In genomic region chr7:130996841-130997231, GRCh38 we compare ENCODE assay signal across 8 cellular contexts.
A peak's percentile ranks its signal among the peaks of the same experiment; 100 is the strongest.
DNase-seq lines count a peak whose midpoint lies in the region; ATAC-seq and TF ChIP-seq lines count a peak whose summit lies in the region.

No MANE protein-coding gene starts in this region.

- peak overlapping the region; percentile 70 for H2BK120ac ChIP-seq in IMR-90 (ENCODE audit: low read depth, low read length)

- peaks cover 50 to 62% of the 10 kb centered on the region in 2 donors for H3K4me1 Mint-ChIP-seq in effector memory CD8-positive, alpha-beta T cell (ENCODE audit: low read depth in 2 of 2)

- H3K4ac ChIP-seq in IMR-90 (ENCODE audit: low read depth, low read length) = peak overlapping the region; percentile 59

- H3K4me3 ChIP-seq in IMR-90 (ENCODE audit: insufficient read depth, low read depth, low read length) = no peak overlapping the region
- H3K4me3 ChIP-seq in SK-N-SH (ENCODE audit: low read depth in 2 of 2, low read length in 1 of 2) = no peak overlapping the region
- no peak overlapping the region for H3K4me3 ChIP-seq in osteoblast (ENCODE audit: insufficient read depth, low read length)

- WGBS in IMR-90 (ENCODE audit: extremely low coverage in 2 of 2, insufficient read length in 1 of 2), 2 experiments = no CpG with 5 or more reads among the region's 6 CpGs
- 66% methylated on average over 6 of the region's 6 CpGs for WGBS in SK-N-SH (ENCODE audit: low lambda C conversion rate)

- H3K4me3 Mint-ChIP-seq in effector memory CD8-positive, alpha-beta T cell = peak overlapping the region; percentile 56 to 71

- TF ChIP-seq RAD21 in IMR-90 (IDR thresholded peaks at IDR 0.05; ENCODE audit: low read length) (no peak), SK-N-SH (IDR thresholded peaks at IDR 0.05; ENCODE audit: low read length) (no peak)

- no peak for TF ChIP-seq EP300 in SK-N-SH (IDR thresholded peaks at IDR 0.05; ENCODE audit: borderline replicate concordance in 1 of 2, low read depth in 1 of 2, low read length in 1 of 2)

- H3K36me3 Mint-ChIP-seq in effector memory CD8-positive, alpha-beta T cell (ENCODE audit: insufficient read depth) = peaks cover 86% of the 10 kb centered on the region

- POLR2A ChIA-PET in IMR-90 (lab: Charles Lee; ENCODE audit: unreplicated experiment) = no interaction called here
- POLR2A ChIA-PET in SK-N-SH (lab: Yijun Ruan, JAX) = no interaction called here

- intact Hi-C loops in IMR-90 (cut with micrococcal nuclease) = no loop called here

- peaks cover 27 to 63% of the 10 kb centered on the region in 2 experiments for H3K79me1 ChIP-seq in IMR-90 (ENCODE audit: low read depth in 1 of 2, low read length in 2 of 2)

- H4K20me1 ChIP-seq in IMR-90 (ENCODE audit: insufficient read depth, low read length) (peaks cover 19% of the 10 kb centered on the region), SK-N-SH (ENCODE audit: insufficient read depth) (peaks cover 20% of the 10 kb centered on the region), osteoblast (ENCODE audit: insufficient read depth, low read length) (peaks cover 29% of the 10 kb centered on the region)

- no peaks in the 10 kb centered on the region for H3K27me3 Mint-ChIP-seq in effector memory CD8-positive, alpha-beta T cell

- H2BK20ac ChIP-seq in IMR-90 (ENCODE audit: low read depth, low read length) = peak overlapping the region; percentile 54

- dilution Hi-C loops in IMR-90 (cut with HindIII; ENCODE audit: low sequenced_read_pairs, unreplicated experiment) = no loop called here

- peak; percentile 61 for DNase-seq in IMR-90
- no peak for DNase-seq in SK-N-SH
- DNase-seq in effector memory CD8-positive, alpha-beta T cell = no peak
- no peak for DNase-seq in osteoblast (ENCODE audit: insufficient read length, low spot score, missing footprints)
- no peak for DNase-seq in occipital lobe (lab: John Stamatoyannopoulos, UW)
- no peak for DNase-seq in NCI-H524 treated with DMSO at 0.1 percent for 48 hours (lab: John Stamatoyannopoulos, UW)
- DNase-seq in NOMO-1 treated with DMSO at 0.1 percent for 48 hours (lab: John Stamatoyannopoulos, UW; ENCODE audit: unreplicated experiment) = no peak

- no peaks in the 10 kb centered on the region for H3K9me3 ChIP-seq in IMR-90 (ENCODE audit: control insufficient read depth, insufficient read depth, low read length)
- H3K9me3 ChIP-seq in SK-N-SH = no peaks in the 10 kb centered on the region
- H3K9me3 ChIP-seq in osteoblast (ENCODE audit: low read depth, low read length) = no peaks in the 10 kb centered on the region

- peaks cover 15% of the 10 kb centered on the region for H3K4me1 ChIP-seq in IMR-90 (ENCODE audit: control insufficient read depth, insufficient read depth, low read length)
- peaks cover 5 to 31% of the 10 kb centered on the region in 2 experiments; a peak in 3 of 4 replicates for H3K4me1 ChIP-seq in SK-N-SH (ENCODE audit: control insufficient read depth in 1 of 2, insufficient read depth in 2 of 2, low read depth in 1 of 2, low read length in 1 of 2)
- peaks cover 46% of the 10 kb centered on the region for H3K4me1 ChIP-seq in osteoblast (ENCODE audit: insufficient read depth, low read length)

- H3K79me2 ChIP-seq in SK-N-SH (ENCODE audit: insufficient read depth) (peaks cover 28% of the 10 kb centered on the region; the same call in 1 of the 2 replicates), osteoblast (ENCODE audit: insufficient read depth, low read length) (peaks cover 85% of the 10 kb centered on the region)

- peak overlapping the region; percentile 63 for H4K91ac ChIP-seq in IMR-90 (ENCODE audit: insufficient read depth, low read depth, low read length)

- ATAC-seq in IMR-90 (ENCODE audit: low read depth) (peak; percentile 75), HG03159 (IDR thresholded peaks at IDR 0.05; ENCODE audit: unreplicated experiment) (no peak)
- peak; percentile 61 for ATAC-seq in effector memory CD8-positive, alpha-beta T cell (replicated peaks)

- peak overlapping the region; percentile 42 for H3K14ac ChIP-seq in IMR-90 (replicated peaks; ENCODE audit: low read depth, low read length)

- H3K9me3 Mint-ChIP-seq in effector memory CD8-positive, alpha-beta T cell = no peaks in the 10 kb centered on the region

- no peak overlapping the region; the same call in 1 of the 2 replicates for H4K5ac ChIP-seq in IMR-90 (ENCODE audit: low read depth, low read length)

- TF ChIP-seq POLR2A in IMR-90 (IDR thresholded peaks at IDR 0.05; ENCODE audit: low read depth, low read length) = no peak

- H3K9me2 ChIP-seq in SK-N-SH = no peaks in the 10 kb centered on the region

- H4K8ac ChIP-seq in IMR-90 (ENCODE audit: low read depth in 2 of 2, low read length in 2 of 2) = peak overlapping the region; percentile 14 to 15; a peak in 1 of 4 replicates

- peaks cover 5% of the 10 kb centered on the region; the same call in 1 of the 2 replicates for H3K36me3 ChIP-seq in IMR-90 (ENCODE audit: control insufficient read depth, insufficient read depth, low read length)
- H3K36me3 ChIP-seq in SK-N-SH (replicated peaks in 1 of 2; ENCODE audit: control insufficient read depth in 1 of 2, insufficient read depth in 2 of 2, low read length in 1 of 2) = no peaks in the 10 kb centered on the region
- no peaks in the 10 kb centered on the region for H3K36me3 ChIP-seq in osteoblast (ENCODE audit: insufficient read depth, low read length)

- peak overlapping the region; percentile 26 for H3K18ac ChIP-seq in IMR-90 (ENCODE audit: low read depth, low read length)

- peaks cover 3% of the 10 kb centered on the region for H3F3A ChIP-seq in SK-N-SH (replicated peaks; ENCODE audit: insufficient read depth)

- H2BK15ac ChIP-seq in IMR-90 (ENCODE audit: low read depth, low read length) = peak overlapping the region; percentile 39; the same call in 1 of the 3 replicates

- CTCF ChIA-PET in IMR-90 (lab: Yijun Ruan, JAX) = interaction anchor here (2.2 kb wide), 1 partner anchor 15 kb away, joined by 9 read pairs; no protein-coding TSS in a partner anchor
- CTCF ChIA-PET in SK-N-SH (lab: Yijun Ruan, JAX) = interaction anchor here (1.2 to 11.6 kb wide), 4 partner anchors 15 to 100 kb away, joined by 4 to 105 read pairs (median 12); no protein-coding TSS in a partner anchor

- H3K56ac ChIP-seq in IMR-90 (ENCODE audit: extremely low read depth, insufficient read depth, low read length) = peak overlapping the region; percentile 47; the same call in 1 of the 2 replicates

- H2AK5ac ChIP-seq in IMR-90 (ENCODE audit: low read depth, low read length) = peak overlapping the region; percentile 89; the same call in 1 of the 2 replicates

- no peak overlapping the region for H2AK9ac ChIP-seq in IMR-90 (replicated peaks; ENCODE audit: low read depth, low read length, poor library complexity)

- H2BK5ac ChIP-seq in IMR-90 (ENCODE audit: low read depth, low read length, poor library complexity, severe bottlenecking) = peak overlapping the region; percentile 71

- peak overlapping the region; percentile 44; the same call in 1 of the 2 replicates for H3K23ac ChIP-seq in IMR-90 (ENCODE audit: low read depth, low read length)

- H3K9ac ChIP-seq in IMR-90 (ENCODE audit: low read depth, low read length) (peak overlapping the region; percentile 40; the same call in 1 of the 2 replicates), SK-N-SH (no peak overlapping the region)

- TF ChIP-seq CTCF in IMR-90 (conservative IDR thresholded peaks at IDR 0.05; ENCODE audit: low read depth, low read length) = no peak
- TF ChIP-seq CTCF in SK-N-SH (IDR thresholded peaks at IDR 0.05) = no peak
- no peak for TF ChIP-seq CTCF in osteoblast (IDR thresholded peaks at IDR 0.05; ENCODE audit: extremely low read depth, low read depth, low read length)

- H3K27me3 ChIP-seq in IMR-90 (ENCODE audit: control insufficient read depth, insufficient read depth, low read length) (no peaks in the 10 kb centered on the region), SK-N-SH (ENCODE audit: insufficient read depth) (no peaks in the 10 kb centered on the region), osteoblast (ENCODE audit: insufficient read depth, low read length) (no peaks in the 10 kb centered on the region)

- no TSS peak for BruUV-seq in IMR-90 (replicated peaks; lab: Mats Ljungman, UMichigan)

- in situ Hi-C loops in IMR-90 (cut with MboI; ENCODE audit: low sequenced_read_pairs) = no loop called here

- peaks cover 9% of the 10 kb centered on the region; the same call in 1 of the 2 replicates for H3K9me1 ChIP-seq in IMR-90 (ENCODE audit: insufficient read depth, low read length)

- H2AFZ ChIP-seq in IMR-90 (replicated peaks; ENCODE audit: low read length, poor library complexity) = peak overlapping the region; percentile 39
- H2AFZ ChIP-seq in SK-N-SH (ENCODE audit: low read depth) = no peak overlapping the region
- H2AFZ ChIP-seq in osteoblast (ENCODE audit: low read length) = no peak overlapping the region

- peak overlapping the region; percentile 91 for H3K27ac ChIP-seq in IMR-90 (ENCODE audit: insufficient read depth, low read length)
- H3K27ac ChIP-seq in SK-N-SH (ENCODE audit: low read depth in 2 of 2, low read length in 1 of 2) = peak overlapping the region in 1 of 2 experiments; percentile 51; a peak in 2 of 4 replicates
- H3K27ac ChIP-seq in osteoblast (ENCODE audit: low read depth, low read length) = peak overlapping the region; percentile 23

- H3K4me2 ChIP-seq in IMR-90 (ENCODE audit: low read depth, low read length) = peak overlapping the region; percentile 23
- peak overlapping the region; percentile 30 for H3K4me2 ChIP-seq in SK-N-SH
- H3K4me2 ChIP-seq in osteoblast (ENCODE audit: insufficient read depth, low read length) = peak overlapping the region; percentile 59

- peak overlapping the region; percentile 82 to 94 for H3K27ac Mint-ChIP-seq in effector memory CD8-positive, alpha-beta T cell

TF ChIP-seq in IMR-90, 13 proteins besides CTCF, POLR2A, EP300 and RAD21 (continues in another document):
- no peak for TF ChIP-seq ELK1 (IDR thresholded peaks at IDR 0.05; ENCODE audit: borderline replicate concordance, low read depth, low read length)

TF ChIP-seq in SK-N-SH, 30 proteins besides CTCF, POLR2A, EP300 and RAD21 (continues in another document):
- TF ChIP-seq PBX3 (IDR thresholded peaks at IDR 0.05) = no peak
